In the genomic region with DNA sequence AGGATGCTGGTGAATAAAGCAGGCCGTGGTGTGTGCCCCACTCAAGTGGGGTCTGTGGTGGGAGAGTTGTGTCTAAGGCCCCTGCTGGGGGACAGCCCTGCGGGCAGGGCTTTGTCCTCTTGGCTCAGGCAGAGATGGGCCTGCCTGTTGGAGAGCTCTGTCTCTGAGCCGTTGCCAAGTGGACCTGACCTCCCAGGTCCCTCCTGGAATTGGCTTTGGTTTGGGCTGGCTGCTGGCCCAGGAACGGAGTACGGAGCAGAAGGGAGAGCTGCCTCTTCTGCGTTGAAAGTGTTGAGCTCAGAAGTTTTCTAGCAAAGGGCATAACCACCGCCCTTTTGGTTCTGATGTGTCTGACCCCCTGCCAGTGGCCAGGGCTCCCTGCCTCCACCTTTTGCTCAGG, we compare ENCODE assay signal across 17 cellular contexts.
A peak's percentile ranks its signal among the peaks of the same experiment; 100 is the strongest.
DNase-seq lines count a peak whose midpoint lies in the region; ATAC-seq and TF ChIP-seq lines count a peak whose summit lies in the region.
"Had no signal": no experiment of that assay in that cellular context is flagged by ENCODE, and none has a peak within 500 bp of the region (broad histone marks: within the 10 kb centered on the region; RNA-seq: fewer than 3 reads in every experiment).

No MANE protein-coding gene starts in this region.

- no peak overlapping the region for H3K4me3 Mint-ChIP-seq in natural killer cell treated with Interleukin-12 subunit alpha and Interleukin-12 subunit beta and Interleukin-15 and Interleukin-18, amount 100 ng/mL, for 72 hours
- H3K4me3 Mint-ChIP-seq: naive thymus-derived CD4-positive, alpha-beta T cell had no signal

- no TSS peak for BruUV-seq in PC-3 (replicated peaks; lab: Mats Ljungman, UMichigan)

- no peak overlapping the region for H3K9ac ChIP-seq in SK-N-SH
- H3K9ac ChIP-seq in muscle layer of colon (ENCODE audit: low read length): no peak overlapping the region
- H3K9ac ChIP-seq in PC-3 (ENCODE audit: low read length): no peak overlapping the region

- no peaks in the 10 kb centered on the region for H3K36me3 Mint-ChIP-seq in natural killer cell treated with Interleukin-12 subunit alpha and Interleukin-12 subunit beta and Interleukin-15 and Interleukin-18, amount 100 ng/mL, for 72 hours

- H3K4me2 ChIP-seq in SK-N-SH (no peak overlapping the region), PC-3 (ENCODE audit: low read length) (no peak overlapping the region)
- H3K4me2 ChIP-seq: A549 had no signal

- intact Hi-C loops in upper lobe of right lung (cut with DNase I): no loop called here
- intact Hi-C loops in PC-3 (cut with micrococcal nuclease): no loop called here

- H3K27ac ChIP-seq in SK-N-SH (ENCODE audit: low read depth in 2 of 2, low read length in 1 of 2): no peak overlapping the region
- peak overlapping the region; percentile 57 for H3K27ac ChIP-seq in muscle layer of colon (ENCODE audit: low read depth, low read length)
- no peak overlapping the region for H3K27ac ChIP-seq in upper lobe of right lung
- H3K27ac ChIP-seq in PC-3 (ENCODE audit: low read length): no peak overlapping the region
- H3K27ac ChIP-seq: A549, foreskin keratinocyte had no signal

- TF ChIP-seq RAD21 in SK-N-SH (IDR thresholded peaks at IDR 0.05; ENCODE audit: low read length): no peak

- H4K20me1 ChIP-seq in SK-N-SH (ENCODE audit: insufficient read depth) (no peaks in the 10 kb centered on the region), PC-3 (ENCODE audit: low read length) (no peaks in the 10 kb centered on the region)

- POLR2A ChIA-PET in SK-N-SH (lab: Yijun Ruan, JAX) (no interaction called here), PC-3 (lab: Charles Lee; ENCODE audit: unreplicated experiment) (no interaction called here)

- H3K9me3 ChIP-seq in SK-N-SH: no peaks in the 10 kb centered on the region
- no peaks in the 10 kb centered on the region for H3K9me3 ChIP-seq in muscle layer of colon (ENCODE audit: low read length)
- H3K9me3 ChIP-seq in upper lobe of right lung: no peaks in the 10 kb centered on the region
- H3K9me3 ChIP-seq in PC-3 (ENCODE audit: low read length): no peaks in the 10 kb centered on the region
- H3K9me3 ChIP-seq: A549, Caco-2 had no signal

- no peak overlapping the region for H3K27ac Mint-ChIP-seq in natural killer cell treated with Interleukin-12 subunit alpha and Interleukin-12 subunit beta and Interleukin-15 and Interleukin-18, amount 100 ng/mL, for 72 hours
- H3K27ac Mint-ChIP-seq: naive thymus-derived CD4-positive, alpha-beta T cell had no signal

- H3K36me3 ChIP-seq in SK-N-SH (replicated peaks in 1 of 2; ENCODE audit: control insufficient read depth in 1 of 2, insufficient read depth in 2 of 2, low read length in 1 of 2) (peaks cover 0 to 7% of the 10 kb centered on the region in 2 experiments), muscle layer of colon (ENCODE audit: insufficient read depth, low read length) (no peaks in the 10 kb centered on the region), upper lobe of right lung (peaks cover 11% of the 10 kb centered on the region), PC-3 (ENCODE audit: low read depth, low read length) (no peaks in the 10 kb centered on the region; the same call in 1 of the 2 replicates)

- 93% methylated on average over 6 of the region's 7 CpGs for WGBS in SK-N-SH (ENCODE audit: low lambda C conversion rate)

- ATAC-seq in SK-N-SH treated with all-trans-retinoic acid at 6 μM for 48 hours (no peak), upper lobe of right lung (no peak), GM21515 (IDR thresholded peaks at IDR 0.05; ENCODE audit: unreplicated experiment) (no peak), PC-3 (no peak)
- ATAC-seq in natural killer cell treated with Interleukin-12 subunit alpha and Interleukin-12 subunit beta and Interleukin-15 and Interleukin-18, amount 100 ng/mL, for 72 hours: no peak
- ATAC-seq: A549; foreskin keratinocyte; naive thymus-derived CD4-positive, alpha-beta T cell had no signal

- H3F3A ChIP-seq in SK-N-SH (replicated peaks; ENCODE audit: insufficient read depth) (no peaks in the 10 kb centered on the region), PC-3 (ENCODE audit: low read length, unreplicated experiment) (no peaks in the 10 kb centered on the region)

- H3K79me2 ChIP-seq in SK-N-SH (ENCODE audit: insufficient read depth) (no peaks in the 10 kb centered on the region), PC-3 (ENCODE audit: low read length) (no peaks in the 10 kb centered on the region)

- no peaks in the 10 kb centered on the region for H3K9me3 Mint-ChIP-seq in natural killer cell treated with Interleukin-12 subunit alpha and Interleukin-12 subunit beta and Interleukin-15 and Interleukin-18, amount 100 ng/mL, for 72 hours
- H3K9me3 Mint-ChIP-seq: naive thymus-derived CD4-positive, alpha-beta T cell had no signal

- H3K4me1 Mint-ChIP-seq in natural killer cell treated with Interleukin-12 subunit alpha and Interleukin-12 subunit beta and Interleukin-15 and Interleukin-18, amount 100 ng/mL, for 72 hours (ENCODE audit: low read depth in 2 of 2): no peaks in the 10 kb centered on the region
- H3K4me1 Mint-ChIP-seq: naive thymus-derived CD4-positive, alpha-beta T cell had no signal

- H2AFZ ChIP-seq in SK-N-SH (ENCODE audit: low read depth) (no peak overlapping the region), PC-3 (ENCODE audit: low read length) (no peak overlapping the region)

- TF ChIP-seq CTCF in SK-N-SH (IDR thresholded peaks at IDR 0.05) (no peak), fibroblast of mammary gland (conservative IDR thresholded peaks at IDR 0.05; ENCODE audit: control insufficient read depth, insufficient read depth, low read depth, low read length) (no peak), upper lobe of right lung (IDR thresholded peaks at IDR 0.05) (no peak), PC-3 (conservative IDR thresholded peaks at IDR 0.05; ENCODE audit: low read depth, low read length) (no peak)

- no peaks in the 10 kb centered on the region for H3K9me2 ChIP-seq in SK-N-SH
- H3K9me2 ChIP-seq in PC-3 (replicated peaks; ENCODE audit: low read length): no peaks in the 10 kb centered on the region

- CTCF ChIA-PET in SK-N-SH (lab: Yijun Ruan, JAX) (no interaction called here), PC-3 (lab: Charles Lee) (no interaction called here)

- H3K4me3 ChIP-seq in SK-N-SH (ENCODE audit: low read depth in 2 of 2, low read length in 1 of 2): no peak overlapping the region
- H3K4me3 ChIP-seq in fibroblast of mammary gland (ENCODE audit: control insufficient read depth, low read depth, low read length): no peak overlapping the region
- H3K4me3 ChIP-seq in muscle layer of colon (ENCODE audit: low read depth in 1 of 2, low read length in 2 of 2): no peak overlapping the region
- H3K4me3 ChIP-seq in upper lobe of right lung: no peak overlapping the region
- no peak overlapping the region for H3K4me3 ChIP-seq in PC-3 (ENCODE audit: low read length)
- H3K4me3 ChIP-seq: A549, dorsolateral prefrontal cortex, skin epidermis had no signal

- H3K27me3 ChIP-seq in SK-N-SH (ENCODE audit: insufficient read depth) (no peaks in the 10 kb centered on the region), muscle layer of colon (ENCODE audit: control insufficient read depth in 1 of 2, insufficient read depth in 2 of 2, low read length in 2 of 2) (no peaks in the 10 kb centered on the region), upper lobe of right lung (no peaks in the 10 kb centered on the region), PC-3 (ENCODE audit: low read length) (no peaks in the 10 kb centered on the region)
- H3K27me3 ChIP-seq: dorsolateral prefrontal cortex, foreskin keratinocyte had no signal

- H3K4me1 ChIP-seq in SK-N-SH (ENCODE audit: control insufficient read depth in 1 of 2, insufficient read depth in 2 of 2, low read depth in 1 of 2, low read length in 1 of 2): peaks cover 0 to 42% of the 10 kb centered on the region in 2 experiments; a peak in 1 of 4 replicates
- peaks cover 21% of the 10 kb centered on the region for H3K4me1 ChIP-seq in muscle layer of colon (ENCODE audit: insufficient read depth, low read length)
- H3K4me1 ChIP-seq in upper lobe of right lung: peaks cover 4% of the 10 kb centered on the region
- H3K4me1 ChIP-seq in PC-3 (ENCODE audit: insufficient read depth, low read length): no peaks in the 10 kb centered on the region
- H3K4me1 ChIP-seq: A549, Caco-2, foreskin keratinocyte had no signal

- DNase-seq in SK-N-SH (peak; percentile 10), fibroblast of mammary gland (ENCODE audit: low read depth) (peak; percentile 18), upper lobe of right lung (peak; percentile 64), PC-3 (no peak)
- DNase-seq in natural killer cell treated with Interleukin-12 subunit alpha and Interleukin-12 subunit beta and Interleukin-15 and Interleukin-18, amount 100 ng/mL, for 72 hours (ENCODE audit: low spot score): no peak
- DNase-seq: activated T-cell treated with anti-CD3 and anti-CD28 coated beads for 4 hours, Caco-2, foreskin keratinocyte, NCI-H2227 treated with DMSO at 0.1 percent for 48 hours, OCI-M1 had no signal

- no peak for TF ChIP-seq EP300 in SK-N-SH (IDR thresholded peaks at IDR 0.05; ENCODE audit: borderline replicate concordance in 1 of 2, low read depth in 1 of 2, low read length in 1 of 2)

- no peaks in the 10 kb centered on the region for H3K27me3 Mint-ChIP-seq in natural killer cell treated with Interleukin-12 subunit alpha and Interleukin-12 subunit beta and Interleukin-15 and Interleukin-18, amount 100 ng/mL, for 72 hours
- H3K27me3 Mint-ChIP-seq: naive thymus-derived CD4-positive, alpha-beta T cell had no signal

TF ChIP-seq in SK-N-SH, 30 proteins besides CTCF, POLR2A, EP300 and RAD21 (continues in another document):
- no peak for TF ChIP-seq MEF2A (IDR thresholded peaks at IDR 0.05; ENCODE audit: borderline replicate concordance, low read depth)

TF ChIP-seq in SK-N-SH treated with all-trans-retinoic acid at 6 μM for 48 hours, 23 proteins besides CTCF, POLR2A, EP300 and RAD21 (continues in another document):
- TF ChIP-seq TOX (CRISPR knock-in tag; IDR thresholded peaks at IDR 0.05; ENCODE audit: borderline replicate concordance): no peak
- no peak for TF ChIP-seq CSDC2 (CRISPR knock-in tag; IDR thresholded peaks at IDR 0.05)
- TF ChIP-seq ZNF565 (CRISPR knock-in tag; conservative IDR thresholded peaks at IDR 0.05; ENCODE audit: low read depth): no peak
- TF ChIP-seq BACH2 (CRISPR knock-in tag; IDR thresholded peaks at IDR 0.05; ENCODE audit: borderline replicate concordance): no peak
- TF ChIP-seq ESRRG (CRISPR knock-in tag; IDR thresholded peaks at IDR 0.05): no peak
- no peak for TF ChIP-seq RARB (CRISPR knock-in tag; IDR thresholded peaks at IDR 0.05)

Comparison
In these comparisons a context has a peak if more than half of its experiments do, and no peak if none do; other contexts are left out.
1. DNase-seq: peak in SK-N-SH (single experiment), fibroblast of mammary gland (single experiment) and upper lobe of right lung (single experiment); none in natural killer cell treated with Interleukin-12 subunit alpha and Interleukin-12 subunit beta and Interleukin-15 and Interleukin-18, amount 100 ng/mL, for 72 hours (single experiment) and PC-3 (single experiment).